In genomic region chr19:2587001-2587719, GRCh38 we compare ENCODE assay signal across 2 cellular contexts.
A peak's percentile ranks its signal among the peaks of the same experiment; 100 is the strongest.
TF ChIP-seq lines count a peak whose summit lies in the region.

No MANE protein-coding gene starts in this region.

TF ChIP-seq in GM23338, 12 proteins besides CTCF, POLR2A, EP300 and RAD21:
- TF ChIP-seq, protein P1, sequence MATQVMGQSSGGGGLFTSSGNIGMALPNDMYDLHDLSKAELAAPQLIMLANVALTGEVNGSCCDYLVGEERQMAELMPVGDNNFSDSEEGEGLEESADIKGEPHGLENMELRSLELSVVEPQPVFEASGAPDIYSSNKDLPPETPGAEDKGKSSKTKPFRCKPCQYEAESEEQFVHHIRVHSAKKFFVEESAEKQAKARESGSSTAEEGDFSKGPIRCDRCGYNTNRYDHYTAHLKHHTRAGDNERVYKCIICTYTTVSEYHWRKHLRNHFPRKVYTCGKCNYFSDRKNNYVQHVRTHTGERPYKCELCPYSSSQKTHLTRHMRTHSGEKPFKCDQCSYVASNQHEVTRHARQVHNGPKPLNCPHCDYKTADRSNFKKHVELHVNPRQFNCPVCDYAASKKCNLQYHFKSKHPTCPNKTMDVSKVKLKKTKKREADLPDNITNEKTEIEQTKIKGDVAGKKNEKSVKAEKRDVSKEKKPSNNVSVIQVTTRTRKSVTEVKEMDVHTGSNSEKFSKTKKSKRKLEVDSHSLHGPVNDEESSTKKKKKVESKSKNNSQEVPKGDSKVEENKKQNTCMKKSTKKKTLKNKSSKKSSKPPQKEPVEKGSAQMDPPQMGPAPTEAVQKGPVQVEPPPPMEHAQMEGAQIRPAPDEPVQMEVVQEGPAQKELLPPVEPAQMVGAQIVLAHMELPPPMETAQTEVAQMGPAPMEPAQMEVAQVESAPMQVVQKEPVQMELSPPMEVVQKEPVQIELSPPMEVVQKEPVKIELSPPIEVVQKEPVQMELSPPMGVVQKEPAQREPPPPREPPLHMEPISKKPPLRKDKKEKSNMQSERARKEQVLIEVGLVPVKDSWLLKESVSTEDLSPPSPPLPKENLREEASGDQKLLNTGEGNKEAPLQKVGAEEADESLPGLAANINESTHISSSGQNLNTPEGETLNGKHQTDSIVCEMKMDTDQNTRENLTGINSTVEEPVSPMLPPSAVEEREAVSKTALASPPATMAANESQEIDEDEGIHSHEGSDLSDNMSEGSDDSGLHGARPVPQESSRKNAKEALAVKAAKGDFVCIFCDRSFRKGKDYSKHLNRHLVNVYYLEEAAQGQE (IDR thresholded peaks at IDR 0.05; ENCODE audit: unreplicated experiment) = no peak
- TF ChIP-seq EZH2phosphoT487 (IDR thresholded peaks at IDR 0.05; ENCODE audit: unreplicated experiment) (no peak), ETS1 (IDR thresholded peaks at IDR 0.05) (no peak)

TF ChIP-seq in K562, 482 proteins besides CTCF, POLR2A, EP300 and RAD21 (continued from another document):
- TF ChIP-seq MGA (IDR thresholded peaks at IDR 0.05) = peak; percentile 76
- no peak for TF ChIP-seq CREB1 (IDR thresholded peaks at IDR 0.05)
- no peak for TF ChIP-seq CREB1 (CRISPR knock-in tag; IDR thresholded peaks at IDR 0.05)
- TF ChIP-seq, protein P2, sequence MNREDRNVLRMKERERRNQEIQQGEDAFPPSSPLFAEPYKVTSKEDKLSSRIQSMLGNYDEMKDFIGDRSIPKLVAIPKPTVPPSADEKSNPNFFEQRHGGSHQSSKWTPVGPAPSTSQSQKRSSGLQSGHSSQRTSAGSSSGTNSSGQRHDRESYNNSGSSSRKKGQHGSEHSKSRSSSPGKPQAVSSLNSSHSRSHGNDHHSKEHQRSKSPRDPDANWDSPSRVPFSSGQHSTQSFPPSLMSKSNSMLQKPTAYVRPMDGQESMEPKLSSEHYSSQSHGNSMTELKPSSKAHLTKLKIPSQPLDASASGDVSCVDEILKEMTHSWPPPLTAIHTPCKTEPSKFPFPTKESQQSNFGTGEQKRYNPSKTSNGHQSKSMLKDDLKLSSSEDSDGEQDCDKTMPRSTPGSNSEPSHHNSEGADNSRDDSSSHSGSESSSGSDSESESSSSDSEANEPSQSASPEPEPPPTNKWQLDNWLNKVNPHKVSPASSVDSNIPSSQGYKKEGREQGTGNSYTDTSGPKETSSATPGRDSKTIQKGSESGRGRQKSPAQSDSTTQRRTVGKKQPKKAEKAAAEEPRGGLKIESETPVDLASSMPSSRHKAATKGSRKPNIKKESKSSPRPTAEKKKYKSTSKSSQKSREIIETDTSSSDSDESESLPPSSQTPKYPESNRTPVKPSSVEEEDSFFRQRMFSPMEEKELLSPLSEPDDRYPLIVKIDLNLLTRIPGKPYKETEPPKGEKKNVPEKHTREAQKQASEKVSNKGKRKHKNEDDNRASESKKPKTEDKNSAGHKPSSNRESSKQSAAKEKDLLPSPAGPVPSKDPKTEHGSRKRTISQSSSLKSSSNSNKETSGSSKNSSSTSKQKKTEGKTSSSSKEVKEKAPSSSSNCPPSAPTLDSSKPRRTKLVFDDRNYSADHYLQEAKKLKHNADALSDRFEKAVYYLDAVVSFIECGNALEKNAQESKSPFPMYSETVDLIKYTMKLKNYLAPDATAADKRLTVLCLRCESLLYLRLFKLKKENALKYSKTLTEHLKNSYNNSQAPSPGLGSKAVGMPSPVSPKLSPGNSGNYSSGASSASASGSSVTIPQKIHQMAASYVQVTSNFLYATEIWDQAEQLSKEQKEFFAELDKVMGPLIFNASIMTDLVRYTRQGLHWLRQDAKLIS (CRISPR knock-in tag; IDR thresholded peaks at IDR 0.05) = no peak
- no peak for TF ChIP-seq MIER1 (IDR thresholded peaks at IDR 0.05; ENCODE audit: low read depth)
- no peak for TF ChIP-seq ZNF140 (CRISPR knock-in tag; IDR thresholded peaks at IDR 0.05)
- TF ChIP-seq FUS (optimal IDR thresholded peaks at IDR 0.05; ENCODE audit: low read depth, low read length) = no peak
- TF ChIP-seq ZNF511 (CRISPR knock-in tag; IDR thresholded peaks at IDR 0.05) = no peak
- no peak for TF ChIP-seq ZBTB26 (CRISPR knock-in tag; IDR thresholded peaks at IDR 0.05)
- TF ChIP-seq NFE2 (IDR thresholded peaks at IDR 0.05; ENCODE audit: low read depth) = peak; percentile 58
- no peak for TF ChIP-seq ZNF143 (CRISPR knock-in tag; IDR thresholded peaks at IDR 0.05)
- TF ChIP-seq C11orf30 (IDR thresholded peaks at IDR 0.05; ENCODE audit: low read depth) = peak; percentile 19; the same call in 1 of the 2 replicates
- TF ChIP-seq, protein P3, sequence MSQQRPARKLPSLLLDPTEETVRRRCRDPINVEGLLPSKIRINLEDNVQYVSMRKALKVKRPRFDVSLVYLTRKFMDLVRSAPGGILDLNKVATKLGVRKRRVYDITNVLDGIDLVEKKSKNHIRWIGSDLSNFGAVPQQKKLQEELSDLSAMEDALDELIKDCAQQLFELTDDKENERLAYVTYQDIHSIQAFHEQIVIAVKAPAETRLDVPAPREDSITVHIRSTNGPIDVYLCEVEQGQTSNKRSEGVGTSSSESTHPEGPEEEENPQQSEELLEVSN (IDR thresholded peaks at IDR 0.05; ENCODE audit: borderline replicate concordance in 1 of 2, extremely low read depth in 1 of 2, insufficient read depth in 1 of 2, insufficient read length in 1 of 2, low read depth in 1 of 2, low read length in 1 of 2, poor library complexity in 1 of 2, severe bottlenecking in 1 of 2) = peak in 1 of 2 experiments; percentile 72
- TF ChIP-seq KDM4B (IDR thresholded peaks at IDR 0.05; ENCODE audit: borderline replicate concordance in 2 of 2, low read depth in 1 of 2) = no peak
- TF ChIP-seq YY1 (IDR thresholded peaks at IDR 0.05; ENCODE audit: borderline replicate concordance in 1 of 3, control insufficient read depth in 1 of 3, extremely low read depth in 1 of 3, insufficient read depth in 3 of 3, insufficient read length in 1 of 3, insufficient replicate concordance in 2 of 3, low read depth in 1 of 3, low read length in 2 of 3) = no peak
- TF ChIP-seq, protein P4, sequence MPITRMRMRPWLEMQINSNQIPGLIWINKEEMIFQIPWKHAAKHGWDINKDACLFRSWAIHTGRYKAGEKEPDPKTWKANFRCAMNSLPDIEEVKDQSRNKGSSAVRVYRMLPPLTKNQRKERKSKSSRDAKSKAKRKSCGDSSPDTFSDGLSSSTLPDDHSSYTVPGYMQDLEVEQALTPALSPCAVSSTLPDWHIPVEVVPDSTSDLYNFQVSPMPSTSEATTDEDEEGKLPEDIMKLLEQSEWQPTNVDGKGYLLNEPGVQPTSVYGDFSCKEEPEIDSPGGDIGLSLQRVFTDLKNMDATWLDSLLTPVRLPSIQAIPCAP (CRISPR knock-in tag; IDR thresholded peaks at IDR 0.05; ENCODE audit: borderline replicate concordance) = no peak
- no peak for TF ChIP-seq FOXA1 (IDR thresholded peaks at IDR 0.05; ENCODE audit: borderline replicate concordance)
- no peak for TF ChIP-seq MYBL2 (IDR thresholded peaks at IDR 0.05; ENCODE audit: low read depth)
- TF ChIP-seq MYBL2 (CRISPR knock-in tag; IDR thresholded peaks at IDR 0.05; ENCODE audit: borderline replicate concordance) = no peak
- no peak for TF ChIP-seq ZZZ3 (IDR thresholded peaks at IDR 0.05)
- no peak for TF ChIP-seq RBM15 (IDR thresholded peaks at IDR 0.05; ENCODE audit: insufficient read depth, low read length)
